Comparison of ENCODE assay signal across 2 cellular contexts in genomic region chr19:45752639-45753038, GRCh38.
TF ChIP-seq lines count a peak whose summit lies in the region.

No MANE protein-coding gene starts in this region.

TF ChIP-seq in HEK293, 187 proteins besides CTCF, POLR2A, EP300 and RAD21:
- no peak for TF ChIP-seq ZNF510 (tag by site-specific recombination; IDR thresholded peaks at IDR 0.05; ENCODE audit: insufficient replicate concordance)
- TF ChIP-seq ZNF600 (tag by site-specific recombination; IDR thresholded peaks at IDR 0.05): 0 out of 2 replicates have a peak, but pooled peaks have one; percentile 20

TF ChIP-seq in K562, 482 proteins besides CTCF, POLR2A, EP300 and RAD21:
- TF ChIP-seq MAX (CRISPR knock-in tag; IDR thresholded peaks at IDR 0.05): no peak
- peak; percentile 26; the same call in 1 of the 2 replicates for TF ChIP-seq NFIC (IDR thresholded peaks at IDR 0.05)
